ENCODE assay signal across 16 cellular contexts in genomic region chr20:10739134-10739533, GRCh38.
DNase-seq lines count a peak whose midpoint lies in the region; ATAC-seq and TF ChIP-seq lines count a peak whose summit lies in the region.
"Had no signal": no experiment of that assay in that cellular context is flagged by ENCODE, and none has a peak within 500 bp of the region (broad histone marks: within the 10 kb centered on the region; RNA-seq: fewer than 3 reads in every experiment).

No MANE protein-coding gene starts in this region.

- H3K27ac ChIP-seq in heart left ventricle (peak overlapping the region in 11 of 12 donors; percentile 21 to 69 (median 47)), esophagus (ENCODE audit: low read depth in 2 of 2, low read length in 1 of 2) (peak overlapping the region; percentile 80), muscle layer of duodenum (ENCODE audit: low read length) (no peak overlapping the region), urinary bladder (ENCODE audit: low read depth) (peak overlapping the region; percentile 67), brain microvascular endothelial cell (no peak overlapping the region)
- H3K27ac ChIP-seq: 22Rv1 had no signal

- TF ChIP-seq CTCF in heart left ventricle (IDR thresholded peaks at IDR 0.05), result no peak
- TF ChIP-seq CTCF in brain microvascular endothelial cell (IDR thresholded peaks at IDR 0.05; ENCODE audit: low read depth, low read length, missing control alignments), result no peak

- intact Hi-C loops in heart left ventricle (cut with DNase I) (no loop called here), Right ventricle myocardium superior (cut with DNase I) (no loop called here)

- 7 to 28% (median 22%) methylated on average over 1 of the region's 1 CpG for WGBS in heart left ventricle, 4 donors
- WGBS in esophagus, 2 donors, result 23 to 33% methylated on average over 1 of the region's 1 CpG
- 32% methylated on average over 1 of the region's 1 CpG for WGBS in urinary bladder

- no peaks in the 10 kb centered on the region for H3K27me3 ChIP-seq in heart left ventricle
- no peaks in the 10 kb centered on the region for H3K27me3 ChIP-seq in esophagus (ENCODE audit: control insufficient read depth in 1 of 2, insufficient read depth in 2 of 2, low read length in 2 of 2)
- H3K27me3 ChIP-seq in muscle layer of duodenum (ENCODE audit: low read depth, low read length), result no peaks in the 10 kb centered on the region
- no peaks in the 10 kb centered on the region for H3K27me3 ChIP-seq in brain microvascular endothelial cell (replicated peaks)

- no peak for ATAC-seq in heart left ventricle
- no peak for ATAC-seq in Right ventricle myocardium superior (ENCODE audit: poor library complexity)
- ATAC-seq in HG03108 (IDR thresholded peaks at IDR 0.05; ENCODE audit: unreplicated experiment), result no peak
- ATAC-seq: stimulated activated effector memory CD8-positive, alpha-beta T cell treated with anti-CD3 and anti-CD28 coated beads, Interleukin-12 subunit alpha, Interleukin-12 subunit beta, amount 100 ng/mL, for 72 hours; WTC11 had no signal

- in situ Hi-C loops in brain microvascular endothelial cell (cut with HindIII; ENCODE audit: low pct_ligation_motif_present, low sequenced_read_pairs), result no loop called here

- TF ChIP-seq POLR2A in heart left ventricle (IDR thresholded peaks at IDR 0.05), result no peak

- H3K4me1 ChIP-seq in heart left ventricle, result peaks cover 0 to 37% (median 7%) of the 10 kb centered on the region in 12 donors
- no peaks in the 10 kb centered on the region for H3K4me1 ChIP-seq in esophagus (ENCODE audit: control insufficient read depth in 2 of 2, insufficient read depth in 2 of 2, low read length in 1 of 2)
- H3K4me1 ChIP-seq in muscle layer of duodenum (ENCODE audit: control insufficient read depth in 1 of 2, insufficient read depth in 2 of 2, low read length in 2 of 2), result no peaks in the 10 kb centered on the region
- H3K4me1 ChIP-seq in urinary bladder (ENCODE audit: insufficient read depth), result no peaks in the 10 kb centered on the region

- H3K9me3 ChIP-seq in heart left ventricle (no peaks in the 10 kb centered on the region), esophagus (ENCODE audit: control insufficient read depth in 2 of 2, insufficient read depth in 1 of 2, low read depth in 1 of 2, low read length in 1 of 2) (no peaks in the 10 kb centered on the region), muscle layer of duodenum (ENCODE audit: control insufficient read depth in 1 of 2, low read length in 2 of 2) (no peaks in the 10 kb centered on the region)

- H3K36me3 ChIP-seq in heart left ventricle, result no peaks in the 10 kb centered on the region
- no peaks in the 10 kb centered on the region for H3K36me3 ChIP-seq in esophagus (ENCODE audit: control insufficient read depth in 2 of 2, insufficient read depth in 2 of 2, low read length in 1 of 2)
- no peaks in the 10 kb centered on the region for H3K36me3 ChIP-seq in muscle layer of duodenum (ENCODE audit: control insufficient read depth in 1 of 2, insufficient read depth in 2 of 2, low read length in 2 of 2)
- peaks cover 2% of the 10 kb centered on the region for H3K36me3 ChIP-seq in urinary bladder (ENCODE audit: insufficient read depth)
- no peaks in the 10 kb centered on the region for H3K36me3 ChIP-seq in brain microvascular endothelial cell (replicated peaks)

- DNase-seq in heart left ventricle (no peak), Right ventricle myocardium superior (no peak), brain microvascular endothelial cell (no peak), NCI-H2196 (lab: John Stamatoyannopoulos, UW; ENCODE audit: unreplicated experiment) (no peak)
- DNase-seq: CD4-positive, alpha-beta memory T cell; cerebellar nuclear complex; NCI-H1105; stimulated activated CD4-positive, alpha-beta T cell treated with anti-CD3 and anti-CD28 coated beads, Interleukin-4, amount 100 ng/mL, for 24 hours had no signal

- H3K4me3 ChIP-seq in heart left ventricle (peak overlapping the region in 10 of 12 donors; percentile 3 to 48 (median 37)), esophagus (ENCODE audit: low read depth in 1 of 2, low read length in 2 of 2) (peak overlapping the region in 1 of 2 donors; percentile 24), muscle layer of duodenum (ENCODE audit: low read depth in 1 of 2, low read length in 2 of 2) (peak overlapping the region; percentile 37 to 43), urinary bladder (ENCODE audit: low read depth, low read length) (no peak overlapping the region), brain microvascular endothelial cell (ENCODE audit: low read depth, low read length) (no peak overlapping the region)
- H3K4me3 ChIP-seq: GM12878 had no signal

Comparison
In these comparisons a context has a peak if more than half of its experiments do, and no peak if none do; other contexts are left out.
1. H3K27ac ChIP-seq: peak in heart left ventricle (11 of 12), esophagus (2 of 2) and urinary bladder (single experiment); none in muscle layer of duodenum (single experiment) and brain microvascular endothelial cell (single experiment).
2. H3K4me3 ChIP-seq: peak in heart left ventricle (10 of 12) and muscle layer of duodenum (2 of 2); none in urinary bladder (single experiment) and brain microvascular endothelial cell (single experiment).